ENCODE assay signal across 12 cellular contexts in genomic region chr2:70161069-70161534, GRCh38. TPM values are rescaled to one million over a fixed set of nuclear protein-coding genes. Genes with fewer than 3 reads are reported as not detected.
DNase-seq lines count a peak whose midpoint lies in the region; ATAC-seq and TF ChIP-seq lines count a peak whose summit lies in the region.
"Had no signal": no experiment of that assay in that cellular context is flagged by ENCODE, and none has a peak within 500 bp of the region (broad histone marks: within the 10 kb centered on the region; RNA-seq: fewer than 3 reads in every experiment).

No MANE protein-coding gene starts in this region.

- H3K9me3 Mint-ChIP-seq in CD4-positive, alpha-beta memory T cell = no peaks in the 10 kb centered on the region
- no peaks in the 10 kb centered on the region for H3K9me3 Mint-ChIP-seq in activated naive CD8-positive, alpha-beta T cell (ENCODE audit: low read depth)

- DNase-seq in CD4-positive, alpha-beta memory T cell = no peak
- DNase-seq in NCI-H446 treated with DMSO at 0.1 percent for 48 hours (lab: John Stamatoyannopoulos, UW) (no peak), SKM-1 treated with dmso at 0.1 percent for 144 hours (lab: John Stamatoyannopoulos, UW; ENCODE audit: unreplicated experiment) (no peak), germinal center (ENCODE audit: low spot score) (no peak), thyroid gland (no peak)
- DNase-seq: head of caudate nucleus, SHP77, sigmoid colon, upper lobe of right lung had no signal

- H3K4me1 Mint-ChIP-seq in CD4-positive, alpha-beta memory T cell = peaks cover 0 to 7% (median 4%) of the 10 kb centered on the region in 4 donors
- peaks cover 7% of the 10 kb centered on the region for H3K4me1 Mint-ChIP-seq in activated naive CD8-positive, alpha-beta T cell (ENCODE audit: low read depth)

- peak; percentile 80 for ATAC-seq in GM19372 (IDR thresholded peaks at IDR 0.05; ENCODE audit: low read depth, unreplicated experiment)
- peak; percentile 93 for ATAC-seq in HG03135 (IDR thresholded peaks at IDR 0.05; ENCODE audit: unreplicated experiment)
- ATAC-seq: upper lobe of right lung had no signal

- H3K4me3 Mint-ChIP-seq in CD4-positive, alpha-beta memory T cell = peak overlapping the region in 1 of 8 donors; percentile 6
- H3K4me3 Mint-ChIP-seq in activated naive CD8-positive, alpha-beta T cell = no peak overlapping the region

- H3K4me3 ChIP-seq in CD4-positive, alpha-beta memory T cell (ENCODE audit: low read length in 2 of 2) = no peak overlapping the region
- no peak overlapping the region for H3K4me3 ChIP-seq in thyroid gland (replicated peaks in 1 of 3)
- H3K4me3 ChIP-seq: sigmoid colon, upper lobe of right lung had no signal

- 66 to 69% methylated on average over 2 of the region's 2 CpGs for whole genome bisulfite sequencing in thyroid gland, 2 donors

- no peaks in the 10 kb centered on the region for H3K27me3 ChIP-seq in CD4-positive, alpha-beta memory T cell (ENCODE audit: insufficient read depth, low read length)
- no peaks in the 10 kb centered on the region for H3K27me3 ChIP-seq in thyroid gland
- H3K27me3 ChIP-seq: sigmoid colon, upper lobe of right lung had no signal

- CTCF ChIA-PET in CD4-positive, alpha-beta memory T cell (lab: Charles Lee; ENCODE audit: partially characterized antibody) = interaction anchor here (0.6 to 2.3 kb wide), 3 partner anchors 249 to 597 kb away, joined by 3 to 9 read pairs (median 4); no protein-coding TSS in a partner anchor

- intact Hi-C loops in CD4-positive, alpha-beta memory T cell (cut with micrococcal nuclease) = no loop called here
- intact Hi-C loops in thyroid gland (cut with DNase I) = no loop called here

- TF ChIP-seq POLR2A in thyroid gland (IDR thresholded peaks at IDR 0.05) = no peak

- H3K27ac Mint-ChIP-seq in CD4-positive, alpha-beta memory T cell = peak overlapping the region in 6 of 7 donors; percentile 10 to 71 (median 33)
- peak overlapping the region; percentile 81 for H3K27ac Mint-ChIP-seq in activated naive CD8-positive, alpha-beta T cell

- no peak overlapping the region for H3K27ac ChIP-seq in CD4-positive, alpha-beta memory T cell (ENCODE audit: low read depth, low read length)
- H3K27ac ChIP-seq in thyroid gland = no peak overlapping the region
- H3K27ac ChIP-seq: sigmoid colon, upper lobe of right lung had no signal

- H3K36me3 Mint-ChIP-seq in CD4-positive, alpha-beta memory T cell = peaks cover 14 to 21% of the 10 kb centered on the region in 2 donors
- H3K36me3 Mint-ChIP-seq in activated naive CD8-positive, alpha-beta T cell = peaks cover 7% of the 10 kb centered on the region

- peaks cover 20% of the 10 kb centered on the region for H3K36me3 ChIP-seq in CD4-positive, alpha-beta memory T cell (ENCODE audit: insufficient read depth, low read length)
- peaks cover 8 to 16% of the 10 kb centered on the region in 2 donors for H3K36me3 ChIP-seq in thyroid gland

- no peak for TF ChIP-seq CTCF in thyroid gland (IDR thresholded peaks at IDR 0.05)

- H3K27me3 Mint-ChIP-seq in CD4-positive, alpha-beta memory T cell = no peaks in the 10 kb centered on the region
- H3K27me3 Mint-ChIP-seq in activated naive CD8-positive, alpha-beta T cell = no peaks in the 10 kb centered on the region

- no peaks in the 10 kb centered on the region for H3K9me3 ChIP-seq in CD4-positive, alpha-beta memory T cell (ENCODE audit: control insufficient read depth in 1 of 2, low read length in 2 of 2)
- no peaks in the 10 kb centered on the region for H3K9me3 ChIP-seq in thyroid gland
- H3K9me3 ChIP-seq: sigmoid colon, upper lobe of right lung had no signal

- POLR2A ChIA-PET in CD4-positive, alpha-beta memory T cell (lab: Charles Lee; ENCODE audit: partially characterized antibody) = interaction anchor here (1.1 kb wide), 1 partner anchor 29 kb away, joined by 5 read pairs; no protein-coding TSS in a partner anchor

- peaks cover 4% of the 10 kb centered on the region for H3K4me1 ChIP-seq in CD4-positive, alpha-beta memory T cell (ENCODE audit: insufficient read depth, low read length)
- H3K4me1 ChIP-seq in thyroid gland = no peaks in the 10 kb centered on the region
- H3K4me1 ChIP-seq: sigmoid colon, upper lobe of right lung had no signal

RNA-seq across cellular contexts. Expression of gene C2orf42, which starts 29.7 kb away (rescaled TPM):
- 10 to 100 TPM; 36.7 to 47.9 TPM for total RNA-seq in CD4-positive, alpha-beta memory T cell
- 10 to 100 TPM; 22.4 to 26.6 TPM for polyA plus RNA-seq in CD4-positive, alpha-beta memory T cell
- total RNA-seq in thyroid gland = 10 to 100 TPM in 3 of 4 donors, 1 to 10 TPM in 1; 9.8 to 26.5 (median 18.0) TPM
